In genomic region chr6:156948807-156949206, GRCh38 we compare ENCODE assay signal across 13 cellular contexts.
DNase-seq lines count a peak whose midpoint lies in the region; ATAC-seq, FAIRE-seq and TF ChIP-seq lines count a peak whose summit lies in the region.
"Had no signal": no experiment of that assay in that cellular context is flagged by ENCODE, and none has a peak within 500 bp of the region (broad histone marks: within the 10 kb centered on the region; RNA-seq: fewer than 3 reads in every experiment).

No MANE protein-coding gene starts in this region.

- H3K27me3 Mint-ChIP-seq in WTC11 (ENCODE audit: low read depth) (no peaks in the 10 kb centered on the region), immature natural killer cell (ENCODE audit: low read depth in 3 of 3) (peaks cover 0 to 2% (median 2%) of the 10 kb centered on the region in 3 donors)
- H3K27me3 Mint-ChIP-seq: stimulated activated naive B cell treated with anti-CD40 and anti-IgM and Interleukin-4, amounts not matched to agents 10 μg/mL and 1 μg/mL and 100 μg/mL, for 72 hours had no signal

- 60 to 66% methylated on average over 2 of the region's 2 CpGs for WGBS in heart right ventricle, 2 donors

- no peaks in the 10 kb centered on the region for H3K36me3 Mint-ChIP-seq in WTC11
- no peaks in the 10 kb centered on the region for H3K36me3 Mint-ChIP-seq in immature natural killer cell

- no peak for TF ChIP-seq CTCF in left ventricle myocardium inferior (IDR thresholded peaks at IDR 0.05; ENCODE audit: borderline replicate concordance)
- no peak for TF ChIP-seq CTCF in heart right ventricle (IDR thresholded peaks at IDR 0.05)
- no peak for TF ChIP-seq CTCF in WTC11 (IDR thresholded peaks at IDR 0.05)
- no peak for TF ChIP-seq CTCF in keratinocyte (optimal IDR thresholded peaks at IDR 0.05 in 1 of 3, IDR thresholded peaks at IDR 0.05 in 1 of 3, conservative IDR thresholded peaks at IDR 0.05 in 1 of 3; ENCODE audit: extremely low read depth in 1 of 3, insufficient read depth in 2 of 3, low read length in 3 of 3)

- dilution Hi-C loops in keratinocyte (cut with MboI; ENCODE audit: extremely low pct_ligation_motif_present, low sequenced_read_pairs) = no loop called here

- H3K9me3 ChIP-seq in left ventricle myocardium inferior (replicated peaks) (no peaks in the 10 kb centered on the region), heart right ventricle (no peaks in the 10 kb centered on the region), keratinocyte (ENCODE audit: control insufficient read depth, low read depth, low read length) (no peaks in the 10 kb centered on the region)
- H3K9me3 ChIP-seq: ascending aorta, right atrium auricular region had no signal

- H3K9me1 ChIP-seq in keratinocyte (ENCODE audit: control insufficient read depth, extremely low read depth, insufficient read depth, low read length) = no peaks in the 10 kb centered on the region

- H3K4me1 Mint-ChIP-seq in WTC11 (peaks cover 69% of the 10 kb centered on the region), immature natural killer cell (peaks cover 49 to 82% of the 10 kb centered on the region in 2 donors)

- H3K4me2 ChIP-seq in keratinocyte (ENCODE audit: control insufficient read depth, extremely low read depth, insufficient read depth, low read depth, low read length) = peak overlapping the region; percentile 90

- CTCF ChIA-PET in WTC11 (lab: Charles Lee) = no interaction called here

- peaks cover 76% of the 10 kb centered on the region for H3K4me1 ChIP-seq in left ventricle myocardium inferior
- peaks cover 10 to 76% (median 59%) of the 10 kb centered on the region in 9 donors for H3K4me1 ChIP-seq in heart right ventricle
- peaks cover 55% of the 10 kb centered on the region for H3K4me1 ChIP-seq in keratinocyte (ENCODE audit: control insufficient read depth, extremely low read depth, insufficient read depth, low read length)

- FAIRE-seq in keratinocyte (lab: Jason Lieb, UNC) = peak; percentile 95

- intact Hi-C loops in left ventricle myocardium inferior (cut with micrococcal nuclease) = no loop called here
- intact Hi-C loops in heart right ventricle (cut with DNase I) = loop anchor here in 4 of 10 donors (5.0 to 10.0 kb wide), 4 partner anchors 62 to 384 kb away; no protein-coding TSS in a partner anchor

- H3K9me3 Mint-ChIP-seq in WTC11 (no peaks in the 10 kb centered on the region), immature natural killer cell (no peaks in the 10 kb centered on the region)

- ATAC-seq in heart right ventricle (no peak), WTC11 (no peak), HG02763 (IDR thresholded peaks at IDR 0.05; ENCODE audit: unreplicated experiment) (no peak), GM21367 (IDR thresholded peaks at IDR 0.05; ENCODE audit: unreplicated experiment) (no peak)
- ATAC-seq: stimulated activated naive B cell treated with anti-CD40 and anti-IgM and Interleukin-4, amounts not matched to agents 10 μg/mL and 1 μg/mL and 100 μg/mL, for 72 hours had no signal

- H3K36me3 ChIP-seq in left ventricle myocardium inferior (no peaks in the 10 kb centered on the region), heart right ventricle (no peaks in the 10 kb centered on the region), keratinocyte (ENCODE audit: control insufficient read depth in 2 of 2, extremely low read depth in 1 of 2, insufficient read depth in 2 of 2, low read length in 2 of 2) (no peaks in the 10 kb centered on the region)
- H3K36me3 ChIP-seq: ascending aorta, right atrium auricular region had no signal

- H3K27ac ChIP-seq in left ventricle myocardium inferior (replicated peaks) = peak overlapping the region; percentile 54
- H3K27ac ChIP-seq in heart right ventricle = peak overlapping the region in 3 of 10 donors; percentile 2 to 41 (median 38)
- peak overlapping the region; percentile 90 for H3K27ac ChIP-seq in keratinocyte (ENCODE audit: control insufficient read depth, insufficient read depth, low read length)
- H3K27ac ChIP-seq: ascending aorta had no signal

- peak overlapping the region; percentile 85; the same call in 1 of the 2 replicates for H3K27ac Mint-ChIP-seq in WTC11
- peak overlapping the region in 1 of 6 donors; percentile 62 for H3K27ac Mint-ChIP-seq in immature natural killer cell
- H3K27ac Mint-ChIP-seq: stimulated activated naive B cell treated with anti-CD40 and anti-IgM and Interleukin-4, amounts not matched to agents 10 μg/mL and 1 μg/mL and 100 μg/mL, for 72 hours had no signal

- DNase-seq in left ventricle myocardium inferior (no peak), heart right ventricle (no peak), WTC11 (ENCODE audit: low spot score) (no peak), keratinocyte (ENCODE audit: low read depth, low spot score) (peak; percentile 85), SHP77 treated with DMSO at 0.1 percent for 48 hours (lab: John Stamatoyannopoulos, UW) (no peak), immature natural killer cell (no peak)
- DNase-seq: C1 segment of cervical spinal cord; GOT3; stimulated activated naive B cell treated with anti-CD40 and anti-IgM and Interleukin-4, amounts not matched to agents 10 μg/mL and 1 μg/mL and 100 μg/mL, for 72 hours had no signal

- H3K27me3 ChIP-seq in left ventricle myocardium inferior (ENCODE audit: low read depth) = no peaks in the 10 kb centered on the region
- no peaks in the 10 kb centered on the region for H3K27me3 ChIP-seq in heart right ventricle
- H3K27me3 ChIP-seq in keratinocyte (ENCODE audit: control insufficient read depth, extremely low read depth, insufficient read depth, low read length) = no peaks in the 10 kb centered on the region
- H3K27me3 ChIP-seq: ascending aorta, right atrium auricular region had no signal

- peaks cover 37% of the 10 kb centered on the region for H3K79me2 ChIP-seq in keratinocyte (ENCODE audit: control insufficient read depth, insufficient read depth, low read length)

- H4K20me1 ChIP-seq in keratinocyte (ENCODE audit: control insufficient read depth, extremely low read depth, insufficient read depth, low read length) = no peaks in the 10 kb centered on the region

- H3K4me3 Mint-ChIP-seq in WTC11 (no peak overlapping the region), immature natural killer cell (no peak overlapping the region)
- H3K4me3 Mint-ChIP-seq: stimulated activated naive B cell treated with anti-CD40 and anti-IgM and Interleukin-4, amounts not matched to agents 10 μg/mL and 1 μg/mL and 100 μg/mL, for 72 hours had no signal

- H3K9ac ChIP-seq in keratinocyte (ENCODE audit: control insufficient read depth, extremely low read depth, insufficient read depth, low read length) = peak overlapping the region; percentile 69

- no peak overlapping the region for H2AFZ ChIP-seq in keratinocyte (ENCODE audit: control insufficient read depth, low read length)

- POLR2A ChIA-PET in WTC11 (lab: Charles Lee) = no interaction called here

- H3K4me3 ChIP-seq in left ventricle myocardium inferior = no peak overlapping the region
- no peak overlapping the region for H3K4me3 ChIP-seq in heart right ventricle
- peak overlapping the region in 2 of 3 experiments; percentile 52 to 61 for H3K4me3 ChIP-seq in keratinocyte (ENCODE audit: control insufficient read depth in 2 of 3, extremely low read depth in 1 of 3, insufficient read depth in 2 of 3, low read depth in 1 of 3, low read length in 3 of 3)
- H3K4me3 ChIP-seq: ascending aorta, right atrium auricular region had no signal

TF ChIP-seq in WTC11, 78 proteins besides CTCF, POLR2A, EP300 and RAD21 (continues in another document):
- TF ChIP-seq, protein P1, sequence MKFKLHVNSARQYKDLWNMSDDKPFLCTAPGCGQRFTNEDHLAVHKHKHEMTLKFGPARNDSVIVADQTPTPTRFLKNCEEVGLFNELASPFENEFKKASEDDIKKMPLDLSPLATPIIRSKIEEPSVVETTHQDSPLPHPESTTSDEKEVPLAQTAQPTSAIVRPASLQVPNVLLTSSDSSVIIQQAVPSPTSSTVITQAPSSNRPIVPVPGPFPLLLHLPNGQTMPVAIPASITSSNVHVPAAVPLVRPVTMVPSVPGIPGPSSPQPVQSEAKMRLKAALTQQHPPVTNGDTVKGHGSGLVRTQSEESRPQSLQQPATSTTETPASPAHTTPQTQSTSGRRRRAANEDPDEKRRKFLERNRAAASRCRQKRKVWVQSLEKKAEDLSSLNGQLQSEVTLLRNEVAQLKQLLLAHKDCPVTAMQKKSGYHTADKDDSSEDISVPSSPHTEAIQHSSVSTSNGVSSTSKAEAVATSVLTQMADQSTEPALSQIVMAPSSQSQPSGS (CRISPR knock-in tag; IDR thresholded peaks at IDR 0.05; ENCODE audit: borderline replicate concordance, low read depth) = no peak
- TF ChIP-seq, protein P2, sequence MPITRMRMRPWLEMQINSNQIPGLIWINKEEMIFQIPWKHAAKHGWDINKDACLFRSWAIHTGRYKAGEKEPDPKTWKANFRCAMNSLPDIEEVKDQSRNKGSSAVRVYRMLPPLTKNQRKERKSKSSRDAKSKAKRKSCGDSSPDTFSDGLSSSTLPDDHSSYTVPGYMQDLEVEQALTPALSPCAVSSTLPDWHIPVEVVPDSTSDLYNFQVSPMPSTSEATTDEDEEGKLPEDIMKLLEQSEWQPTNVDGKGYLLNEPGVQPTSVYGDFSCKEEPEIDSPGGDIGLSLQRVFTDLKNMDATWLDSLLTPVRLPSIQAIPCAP (CRISPR knock-in tag; IDR thresholded peaks at IDR 0.05) = no peak
- TF ChIP-seq, protein P3, sequence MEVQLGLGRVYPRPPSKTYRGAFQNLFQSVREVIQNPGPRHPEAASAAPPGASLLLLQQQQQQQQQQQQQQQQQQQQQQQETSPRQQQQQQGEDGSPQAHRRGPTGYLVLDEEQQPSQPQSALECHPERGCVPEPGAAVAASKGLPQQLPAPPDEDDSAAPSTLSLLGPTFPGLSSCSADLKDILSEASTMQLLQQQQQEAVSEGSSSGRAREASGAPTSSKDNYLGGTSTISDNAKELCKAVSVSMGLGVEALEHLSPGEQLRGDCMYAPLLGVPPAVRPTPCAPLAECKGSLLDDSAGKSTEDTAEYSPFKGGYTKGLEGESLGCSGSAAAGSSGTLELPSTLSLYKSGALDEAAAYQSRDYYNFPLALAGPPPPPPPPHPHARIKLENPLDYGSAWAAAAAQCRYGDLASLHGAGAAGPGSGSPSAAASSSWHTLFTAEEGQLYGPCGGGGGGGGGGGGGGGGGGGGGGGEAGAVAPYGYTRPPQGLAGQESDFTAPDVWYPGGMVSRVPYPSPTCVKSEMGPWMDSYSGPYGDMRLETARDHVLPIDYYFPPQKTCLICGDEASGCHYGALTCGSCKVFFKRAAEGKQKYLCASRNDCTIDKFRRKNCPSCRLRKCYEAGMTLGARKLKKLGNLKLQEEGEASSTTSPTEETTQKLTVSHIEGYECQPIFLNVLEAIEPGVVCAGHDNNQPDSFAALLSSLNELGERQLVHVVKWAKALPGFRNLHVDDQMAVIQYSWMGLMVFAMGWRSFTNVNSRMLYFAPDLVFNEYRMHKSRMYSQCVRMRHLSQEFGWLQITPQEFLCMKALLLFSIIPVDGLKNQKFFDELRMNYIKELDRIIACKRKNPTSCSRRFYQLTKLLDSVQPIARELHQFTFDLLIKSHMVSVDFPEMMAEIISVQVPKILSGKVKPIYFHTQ (CRISPR knock-in tag; IDR thresholded peaks at IDR 0.05) = no peak
- no peak for TF ChIP-seq SMAD4 (CRISPR knock-in tag; IDR thresholded peaks at IDR 0.05)
- no peak for TF ChIP-seq ZNF138 (CRISPR knock-in tag; conservative IDR thresholded peaks at IDR 0.05)
- TF ChIP-seq CBFB (CRISPR knock-in tag; IDR thresholded peaks at IDR 0.05; ENCODE audit: low read depth) = no peak

Comparison
In these comparisons a context has a peak if more than half of its experiments do, and no peak if none do; other contexts are left out.
1. H3K4me3 ChIP-seq: peak in keratinocyte (2 of 3); none in left ventricle myocardium inferior (single experiment) and heart right ventricle (0 of 10).